In the genomic region with DNA sequence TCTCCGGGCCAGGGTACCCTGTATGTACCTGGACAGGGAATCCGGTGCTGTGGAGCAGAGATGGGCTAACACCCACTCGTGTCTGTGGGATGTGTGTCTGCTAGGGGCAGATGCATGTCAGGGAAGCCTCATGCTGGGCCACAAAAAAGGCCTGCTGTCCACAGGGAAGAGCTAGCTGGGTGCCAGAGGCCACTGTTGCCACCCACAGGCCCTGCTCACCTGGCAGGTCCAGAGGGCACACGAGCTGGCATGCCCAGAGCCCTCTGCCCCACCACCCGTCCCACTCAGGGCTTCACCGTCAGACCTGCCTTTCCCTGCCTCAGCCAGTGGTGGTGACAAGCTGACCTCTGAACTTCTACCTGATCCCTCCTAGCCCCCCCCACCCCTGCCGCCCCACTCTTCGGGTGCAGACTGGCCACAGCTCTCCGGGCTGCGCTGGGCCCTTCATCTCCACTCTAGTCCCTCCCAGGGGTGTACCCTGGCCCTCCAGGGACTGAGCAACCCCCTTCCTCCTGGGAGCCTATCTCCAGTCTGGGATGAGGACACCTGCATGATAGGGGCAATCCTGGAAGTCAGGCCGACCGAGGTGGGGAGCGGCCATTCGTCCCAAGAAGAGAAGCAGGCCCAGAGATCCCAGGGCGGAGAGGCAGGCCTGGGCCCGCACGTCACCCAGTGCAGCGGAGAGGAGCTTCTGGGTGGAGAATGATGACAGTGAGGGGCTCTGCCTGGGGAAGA, we compare ENCODE assay signal across 8 cellular contexts. TPM values are rescaled to one million over a fixed set of nuclear protein-coding genes. Genes with fewer than 3 reads are reported as not detected.
DNase-seq lines count a peak whose midpoint lies in the region; ATAC-seq and TF ChIP-seq lines count a peak whose summit lies in the region.

No MANE protein-coding gene starts in this region.

- H3K4me3 ChIP-seq in BE2C (ENCODE audit: low read depth, low read length): peak overlapping the region; percentile 77
- peak overlapping the region; percentile 87 for H3K4me3 ChIP-seq in coronary artery

- peaks cover 5% of the 10 kb centered on the region; the same call in 1 of the 2 replicates for H3K4me1 ChIP-seq in BE2C

- peak overlapping the region; percentile 82 to 98 (median 94) for H3K27ac Mint-ChIP-seq in naive thymus-derived CD8-positive, alpha-beta T cell

- peaks cover 0 to 12% (median 0%) of the 10 kb centered on the region in 3 donors for H3K36me3 Mint-ChIP-seq in naive thymus-derived CD8-positive, alpha-beta T cell

- H3K9me3 ChIP-seq in BE2C (no peaks in the 10 kb centered on the region), KOPT-K1 (ENCODE audit: insufficient read depth, low read length, poor library complexity, severe bottlenecking) (no peaks in the 10 kb centered on the region)

- H3K4me3 Mint-ChIP-seq in naive thymus-derived CD8-positive, alpha-beta T cell: peak overlapping the region; percentile 84 to 97 (median 90)

- H3K4me1 Mint-ChIP-seq in naive thymus-derived CD8-positive, alpha-beta T cell: peaks cover 4 to 26% (median 19%) of the 10 kb centered on the region in 4 donors

- H3K9me3 Mint-ChIP-seq in naive thymus-derived CD8-positive, alpha-beta T cell: no peaks in the 10 kb centered on the region

- DNase-seq in BE2C (no peak), coronary artery (ENCODE audit: low spot score) (no peak), pons (ENCODE audit: low spot score) (no peak), 8988T (no peak)
- DNase-seq in naive thymus-derived CD8-positive, alpha-beta T cell: no peak
- DNase-seq in central memory CD4-positive, alpha-beta T cell: no peak

- H3K27me3 Mint-ChIP-seq in naive thymus-derived CD8-positive, alpha-beta T cell: no peaks in the 10 kb centered on the region

- POLR2A ChIA-PET in naive thymus-derived CD8-positive, alpha-beta T cell (lab: Charles Lee): interaction anchor here (1.0 to 3.2 kb wide), 12 partner anchors 8 to 260 kb away, joined by 3 to 29 read pairs (median 8); partner anchors contain the start of genes DEAF1, GATD1, HRAS and LRRC56

- H3K36me3 ChIP-seq in BE2C: peaks cover 7% of the 10 kb centered on the region; the same call in 1 of the 2 replicates
- peaks cover 59% of the 10 kb centered on the region for H3K36me3 ChIP-seq in KOPT-K1 (ENCODE audit: insufficient read depth, low read length)

- H3K27ac ChIP-seq in KOPT-K1 (ENCODE audit: low read depth, low read length, poor library complexity, severe bottlenecking) (peak overlapping the region; percentile 88), coronary artery (peak overlapping the region; percentile 66 to 86)

- ATAC-seq in naive thymus-derived CD8-positive, alpha-beta T cell: peak in 1 of 2 donors; percentile 1
- ATAC-seq in HG03342 (IDR thresholded peaks at IDR 0.05; ENCODE audit: unreplicated experiment): no peak

- no peaks in the 10 kb centered on the region for H3K27me3 ChIP-seq in BE2C

- no peak for TF ChIP-seq CTCF in BE2C (IDR thresholded peaks at IDR 0.05; ENCODE audit: low read depth, low read length)
- TF ChIP-seq CTCF in coronary artery (IDR thresholded peaks at IDR 0.05): no peak

RNA-seq across cellular contexts. Expression of gene SLC25A22, which starts 1.3 kb away (rescaled TPM):
- 63.7 TPM for polyA plus RNA-seq in BE2C (2012; ENCODE audit: insufficient read depth, insufficient read length, low read depth)
- total RNA-seq in naive thymus-derived CD8-positive, alpha-beta T cell: 10 to 100 TPM; 18.1 to 19.2 TPM
- 10 to 100 TPM in 1 of 3 donors, 1 to 10 TPM in 2; 6.4 to 16.4 (median 6.5) TPM for polyA plus RNA-seq in naive thymus-derived CD8-positive, alpha-beta T cell

RNA-seq across cellular contexts. Expression of gene CEND1, which starts 6.8 kb away (rescaled TPM):
- 70.4 TPM for polyA plus RNA-seq in BE2C (2012; ENCODE audit: insufficient read depth, insufficient read length, low read depth)
- not detected for total RNA-seq in naive thymus-derived CD8-positive, alpha-beta T cell
- not detected for polyA plus RNA-seq in naive thymus-derived CD8-positive, alpha-beta T cell

RNA-seq across cellular contexts. Expression of gene PIDD1, which starts 8.3 kb away (rescaled TPM):
- polyA plus RNA-seq in BE2C (2012; ENCODE audit: insufficient read depth, insufficient read length, low read depth): 11.7 TPM
- 10 to 100 TPM; 37.7 to 40.7 TPM for total RNA-seq in naive thymus-derived CD8-positive, alpha-beta T cell
- 1 to 10 TPM; 2.5 to 6.6 (median 4.1) TPM for polyA plus RNA-seq in naive thymus-derived CD8-positive, alpha-beta T cell

RNA-seq across cellular contexts. Expression of gene RPLP2, which starts 13.0 kb away (rescaled TPM):
- polyA plus RNA-seq in BE2C (2012; ENCODE audit: insufficient read depth, insufficient read length, low read depth): 1,214 TPM
- total RNA-seq in naive thymus-derived CD8-positive, alpha-beta T cell: 1,000 to 10,000 TPM; 5,498 to 5,522 TPM
- 1,000 to 10,000 TPM; 4,080 to 5,338 (median 4,376) TPM for polyA plus RNA-seq in naive thymus-derived CD8-positive, alpha-beta T cell

RNA-seq across cellular contexts. Expression of gene GATD1, which starts 19.4 kb away (rescaled TPM):
- 71.4 TPM for polyA plus RNA-seq in BE2C (2012; ENCODE audit: insufficient read depth, insufficient read length, low read depth)
- 10 to 100 TPM; 57.0 to 65.6 TPM for total RNA-seq in naive thymus-derived CD8-positive, alpha-beta T cell
- 10 to 100 TPM in 2 of 3 donors, 1 to 10 TPM in 1; 7.2 to 20.7 (median 12.8) TPM for polyA plus RNA-seq in naive thymus-derived CD8-positive, alpha-beta T cell
